In the genomic region with DNA sequence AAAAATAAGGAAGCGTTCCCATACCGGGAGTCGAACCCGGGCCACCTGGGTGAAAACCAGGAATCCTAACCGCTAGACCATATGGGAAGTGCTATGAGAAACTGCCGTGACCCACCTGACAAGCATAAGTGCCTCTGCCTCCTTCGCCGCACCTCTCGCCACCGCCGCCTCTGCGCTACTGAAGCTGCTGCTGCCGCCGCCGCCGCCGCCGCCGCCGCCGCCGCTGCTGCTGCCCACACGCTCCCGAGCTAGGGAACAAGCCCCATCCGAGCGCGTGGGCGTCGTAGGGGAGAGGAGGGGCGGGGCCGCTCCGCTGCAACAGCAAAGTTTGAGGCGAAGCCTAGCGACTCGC, we compare ENCODE assay signal across 8 cellular contexts. TPM values are rescaled to one million over a fixed set of nuclear protein-coding genes. Genes with fewer than 3 reads are reported as not detected.
A peak's percentile ranks its signal among the peaks of the same experiment; 100 is the strongest.
DNase-seq lines count a peak whose midpoint lies in the region; ATAC-seq and TF ChIP-seq lines count a peak whose summit lies in the region.

No MANE protein-coding gene starts in this region.

- WGBS in right cardiac atrium = under 1% methylated on average over 35 of the region's 35 CpGs
- WGBS in aorta, 2 donors = 0 to 1% methylated on average over 33 to 35 of the region's 35 CpGs

- H3K4me1 ChIP-seq in right cardiac atrium (ENCODE audit: control insufficient read depth, insufficient read depth, low read length) (peaks cover 6% of the 10 kb centered on the region), rectal smooth muscle tissue (ENCODE audit: control insufficient read depth, insufficient read depth, low read length) (peaks cover 44% of the 10 kb centered on the region), aorta (ENCODE audit: control insufficient read depth in 1 of 2, insufficient read depth in 2 of 2, low read length in 2 of 2) (peaks cover 1 to 7% of the 10 kb centered on the region in 2 donors)

- peak overlapping the region; percentile 98 for H3K27ac Mint-ChIP-seq in T-helper 1 cell treated with Interleukin-12 subunit alpha and Interleukin-12 subunit beta and Interleukin-4 antibody, amounts not matched to agents 30 μg/mL and 1 μg/mL, for 36 hours

- H3K4me1 Mint-ChIP-seq in T-helper 1 cell treated with Interleukin-12 subunit alpha and Interleukin-12 subunit beta and Interleukin-4 antibody, amounts not matched to agents 30 μg/mL and 1 μg/mL, for 36 hours (ENCODE audit: low read depth) = peaks cover 40% of the 10 kb centered on the region

- intact Hi-C loops in right cardiac atrium (cut with DNase I) (loop anchor here in 1 of 4 donors (10.0 kb wide), 1 partner anchor 266 kb away; no protein-coding TSS in a partner anchor), aorta (cut with DNase I) (loop anchor here in 1 of 2 donors (5.0 to 10.0 kb wide), 3 partner anchors 72 to 138 kb away; a partner anchor contains a TSS)

- POLR2A ChIA-PET in HEK293T (lab: Yijun Ruan, JAX) = interaction anchor here (1.0 to 2.5 kb wide), 8 partner anchors 40 to 271 kb away, joined by 3 to 9 read pairs (median 5); a partner anchor contains a TSS

- H3K9ac ChIP-seq in rectal smooth muscle tissue (ENCODE audit: low read length) = peak overlapping the region; percentile 99

- peak; percentile 78 for DNase-seq in GM03348 (ENCODE audit: low spot score)
- DNase-seq in HEK293T (ENCODE audit: extremely low spot score) = peak; percentile 66
- peak; percentile 74 for DNase-seq in NCI-H1092 (lab: John Stamatoyannopoulos, UW)
- DNase-seq in amniotic stem cell (lab: John Stamatoyannopoulos, UW) = peak; percentile 65
- peak; percentile 86 to 93 (median 93) for DNase-seq in right cardiac atrium
- DNase-seq in aorta = peak; percentile 92 to 96

- H3K9me3 ChIP-seq in right cardiac atrium (ENCODE audit: control insufficient read depth, low read length) (no peaks in the 10 kb centered on the region), aorta (ENCODE audit: control insufficient read depth, low read length) (no peaks in the 10 kb centered on the region)

- ATAC-seq in right cardiac atrium (peak; percentile 63 to 64), aorta (ENCODE audit: low FRiP score) (peak; percentile 83)

- H3K4me3 ChIP-seq in right cardiac atrium (ENCODE audit: low read length) (peak overlapping the region; percentile 75), rectal smooth muscle tissue (ENCODE audit: low read length) (peak overlapping the region; percentile 97), aorta (ENCODE audit: low read length in 2 of 2) (peak overlapping the region; percentile 36 to 97)

- H3K27me3 Mint-ChIP-seq in T-helper 1 cell treated with Interleukin-12 subunit alpha and Interleukin-12 subunit beta and Interleukin-4 antibody, amounts not matched to agents 30 μg/mL and 1 μg/mL, for 36 hours (ENCODE audit: low read depth) = no peaks in the 10 kb centered on the region

- H3K27ac ChIP-seq in right cardiac atrium (ENCODE audit: low read length) (peak overlapping the region; percentile 100), rectal smooth muscle tissue (ENCODE audit: low read depth, low read length) (peak overlapping the region; percentile 98), aorta (ENCODE audit: low read depth in 1 of 2, low read length in 2 of 2) (peak overlapping the region; percentile 94 to 96)

- no peaks in the 10 kb centered on the region for H3K9me3 Mint-ChIP-seq in T-helper 1 cell treated with Interleukin-12 subunit alpha and Interleukin-12 subunit beta and Interleukin-4 antibody, amounts not matched to agents 30 μg/mL and 1 μg/mL, for 36 hours

- peak overlapping the region; percentile 98 for H3K4me3 Mint-ChIP-seq in T-helper 1 cell treated with Interleukin-12 subunit alpha and Interleukin-12 subunit beta and Interleukin-4 antibody, amounts not matched to agents 30 μg/mL and 1 μg/mL, for 36 hours

- CTCF ChIA-PET in HEK293T (lab: Yijun Ruan, JAX) = interaction anchor here (0.7 kb wide), 1 partner anchor 155 kb away, joined by 5 read pairs; no protein-coding TSS in a partner anchor

- peaks cover 14% of the 10 kb centered on the region for H3K36me3 Mint-ChIP-seq in T-helper 1 cell treated with Interleukin-12 subunit alpha and Interleukin-12 subunit beta and Interleukin-4 antibody, amounts not matched to agents 30 μg/mL and 1 μg/mL, for 36 hours (ENCODE audit: low read depth)

- H3K36me3 ChIP-seq in rectal smooth muscle tissue (ENCODE audit: control insufficient read depth, insufficient read depth, low read length) (no peaks in the 10 kb centered on the region), aorta (ENCODE audit: control insufficient read depth in 1 of 2, insufficient read depth in 2 of 2, low read length in 1 of 2) (no peaks in the 10 kb centered on the region)

- H3K27me3 ChIP-seq in right cardiac atrium (ENCODE audit: control insufficient read depth, insufficient read depth) (no peaks in the 10 kb centered on the region), rectal smooth muscle tissue (ENCODE audit: control insufficient read depth, insufficient read depth, low read length) (no peaks in the 10 kb centered on the region), aorta (ENCODE audit: control insufficient read depth in 1 of 2, insufficient read depth in 2 of 2, low read length in 1 of 2) (no peaks in the 10 kb centered on the region)

TF ChIP-seq in HEK293T, 16 proteins besides CTCF, POLR2A, EP300 and RAD21:
- TF ChIP-seq ZNF384 (IDR thresholded peaks at IDR 0.05) (no peak; the same call in 1 of the 2 replicates), ELF4 (IDR thresholded peaks at IDR 0.05) (0 out of 2 replicates have a peak, but pooled peaks have one; percentile 38), BHLHE40 (IDR thresholded peaks at IDR 0.05; ENCODE audit: borderline replicate concordance) (no peak), CTBP1 (IDR thresholded peaks at IDR 0.05; ENCODE audit: borderline replicate concordance) (no peak), TARDBP (IDR thresholded peaks at IDR 0.05) (no peak)

RNA-seq across cellular contexts. Expression of a gene that starts 0.6 kb away (rescaled TPM):
- total RNA-seq in right cardiac atrium (10 to 100 TPM; 16.6 to 18.6 (median 16.9) TPM), aorta (10 to 100 TPM; 11.2 to 14.3 TPM)
- polyA plus RNA-seq in right cardiac atrium (21.0 TPM), aorta (10 to 100 TPM in 1 of 2 donors, 1 to 10 TPM in 1; 9.9 to 17.9 TPM)

RNA-seq across cellular contexts. Expression of a gene that starts 41.6 kb away (rescaled TPM):
- total RNA-seq in right cardiac atrium = 10 to 100 TPM; 41.3 to 57.1 (median 45.6) TPM
- polyA plus RNA-seq in right cardiac atrium = 16.6 TPM
- 10 to 100 TPM; 71.6 to 77.0 TPM for total RNA-seq in aorta
- polyA plus RNA-seq in aorta = 10 to 100 TPM; 23.0 to 23.7 TPM

Comparison
In these comparisons a context has a peak if more than half of its experiments do, and no peak if none do; other contexts are left out.
1. Peak in every context shown above with its lines: DNase-seq, ATAC-seq, H3K4me3 ChIP-seq and H3K27ac ChIP-seq.